ENCODE assay signal across 11 cellular contexts in genomic region chr2:118539290-118539689, GRCh38.
DNase-seq lines count a peak whose midpoint lies in the region; ATAC-seq and TF ChIP-seq lines count a peak whose summit lies in the region.
"Had no signal": no experiment of that assay in that cellular context is flagged by ENCODE, and none has a peak within 500 bp of the region (broad histone marks: within the 10 kb centered on the region; RNA-seq: fewer than 3 reads in every experiment).

No MANE protein-coding gene starts in this region.

- CTCF ChIA-PET in OCI-LY7 (lab: Charles Lee; ENCODE audit: unreplicated experiment), result interaction anchor here (0.6 kb wide), 1 partner anchor 43 kb away, joined by 3 read pairs; no protein-coding TSS in a partner anchor

- peak; percentile 50 for DNase-seq in Right ventricle myocardium superior
- no peak for DNase-seq in cardiac septum (ENCODE audit: low spot score)
- peak; percentile 12 for DNase-seq in OCI-LY7 (ENCODE audit: low spot score)
- DNase-seq in fibroblast of the aortic adventitia (ENCODE audit: low read depth), result peak; percentile 52
- DNase-seq in testis, result peak; percentile 67
- DNase-seq in HuH-7.5 (ENCODE audit: low spot score), result no peak
- no peak for DNase-seq in uterus
- no peak for DNase-seq in sigmoid colon
- DNase-seq: effector memory CD4-positive, alpha-beta T cell; T1000 had no signal

- H3K27ac ChIP-seq in OCI-LY7 (ENCODE audit: low read depth, low read length, poor library complexity, severe bottlenecking), result no peak overlapping the region
- H3K27ac ChIP-seq in testis, result no peak overlapping the region
- H3K27ac ChIP-seq in uterus, result no peak overlapping the region
- H3K27ac ChIP-seq in sigmoid colon, result no peak overlapping the region
- H3K27ac ChIP-seq: parathyroid adenoma had no signal

- H3K4me2 ChIP-seq in OCI-LY7 (ENCODE audit: low read length), result no peak overlapping the region

- no TSS peak for BruUV-seq in OCI-LY7 (replicated peaks; lab: Mats Ljungman, UMichigan)

- H3K4me1 ChIP-seq in OCI-LY7 (ENCODE audit: insufficient read depth, low read length, poor library complexity, severe bottlenecking) (peaks cover 10% of the 10 kb centered on the region), testis (no peaks in the 10 kb centered on the region), uterus (no peaks in the 10 kb centered on the region), sigmoid colon (no peaks in the 10 kb centered on the region)
- H3K4me1 ChIP-seq: parathyroid adenoma had no signal

- H3K27me3 ChIP-seq in testis (no peaks in the 10 kb centered on the region), uterus (no peaks in the 10 kb centered on the region), sigmoid colon (no peaks in the 10 kb centered on the region)

- no peaks in the 10 kb centered on the region for H3K79me2 ChIP-seq in OCI-LY7 (ENCODE audit: insufficient read depth, low read depth, low read length)
- H3K79me2 ChIP-seq: parathyroid adenoma had no signal

- H3K36me3 ChIP-seq in OCI-LY7 (ENCODE audit: insufficient read depth, low read length) (no peaks in the 10 kb centered on the region), testis (ENCODE audit: low read depth, missing control alignments) (no peaks in the 10 kb centered on the region), uterus (no peaks in the 10 kb centered on the region), sigmoid colon (no peaks in the 10 kb centered on the region)

- WGBS in testis, 2 donors, result 47 to 48% methylated on average over 7 of the region's 7 CpGs
- WGBS in sigmoid colon, 2 donors, result 55 to 75% methylated on average over 7 of the region's 7 CpGs

- no peak for ATAC-seq in Right ventricle myocardium superior (ENCODE audit: poor library complexity)

- TF ChIP-seq POLR2A in testis (IDR thresholded peaks at IDR 0.05) (no peak), uterus (IDR thresholded peaks at IDR 0.05) (no peak), sigmoid colon (IDR thresholded peaks at IDR 0.05) (no peak)

- TF ChIP-seq CTCF in OCI-LY7 (conservative IDR thresholded peaks at IDR 0.05; ENCODE audit: low read length) (peak; percentile 67), fibroblast of the aortic adventitia (IDR thresholded peaks at IDR 0.05; ENCODE audit: insufficient read depth, low read length) (peak; percentile 60), testis (IDR thresholded peaks at IDR 0.05) (peak in 1 of 3 experiments; percentile 26), uterus (IDR thresholded peaks at IDR 0.05) (no peak), sigmoid colon (IDR thresholded peaks at IDR 0.05) (no peak)

- intact Hi-C loops in Right ventricle myocardium superior (cut with DNase I) (no loop called here), cardiac septum (cut with DNase I) (loop anchor here (5.0 kb wide), 1 partner anchor 318 kb away; no protein-coding TSS in a partner anchor), OCI-LY7 (cut with micrococcal nuclease; ENCODE audit: unreplicated experiment) (no loop called here), testis (cut with DNase I; ENCODE audit: low total_unique reads) (no loop called here), uterus (cut with DNase I; ENCODE audit: low total_unique reads) (no loop called here), sigmoid colon (cut with DNase I) (no loop called here)

- POLR2A ChIA-PET in OCI-LY7 (lab: Charles Lee), result interaction anchor here (0.6 kb wide), 2 partner anchors 110 to 1530 kb away, joined by 3 to 6 read pairs; no protein-coding TSS in a partner anchor

- H3K4me3 ChIP-seq in OCI-LY7 (ENCODE audit: low read depth, low read length, poor library complexity, severe bottlenecking) (no peak overlapping the region), fibroblast of the aortic adventitia (ENCODE audit: low read depth, low read length) (no peak overlapping the region), testis (no peak overlapping the region), uterus (no peak overlapping the region), sigmoid colon (no peak overlapping the region)

- H4K20me1 ChIP-seq in OCI-LY7 (ENCODE audit: insufficient read depth, low read length), result no peaks in the 10 kb centered on the region

- no peak for TF ChIP-seq EP300 in sigmoid colon (IDR thresholded peaks at IDR 0.05)

- H3K9me3 ChIP-seq in OCI-LY7 (ENCODE audit: low read length), result no peaks in the 10 kb centered on the region
- no peaks in the 10 kb centered on the region for H3K9me3 ChIP-seq in testis
- no peaks in the 10 kb centered on the region for H3K9me3 ChIP-seq in uterus
- no peaks in the 10 kb centered on the region for H3K9me3 ChIP-seq in sigmoid colon

- H3K9me2 ChIP-seq in OCI-LY7 (ENCODE audit: insufficient read depth, low read length), result no peaks in the 10 kb centered on the region

- no peak overlapping the region for H2AFZ ChIP-seq in OCI-LY7 (ENCODE audit: low read length)
- H2AFZ ChIP-seq: parathyroid adenoma had no signal

Comparison
In these comparisons a context has a peak if more than half of its experiments do, and no peak if none do; other contexts are left out.
1. DNase-seq: peak in Right ventricle myocardium superior (single experiment), OCI-LY7 (single experiment), fibroblast of the aortic adventitia (single experiment) and testis (single experiment); none in cardiac septum (single experiment), HuH-7.5 (single experiment), uterus (0 of 2) and sigmoid colon (single experiment).
2. CTCF ChIP-seq: peak in OCI-LY7 (single experiment) and fibroblast of the aortic adventitia (single experiment); none in uterus (0 of 4) and sigmoid colon (0 of 4).